ENCODE assay signal across 14 cellular contexts in genomic region chr12:121807656-121808347, GRCh38. TPM values are rescaled to one million over a fixed set of nuclear protein-coding genes. Genes with fewer than 3 reads are reported as not detected.
DNase-seq lines count a peak whose midpoint lies in the region; ATAC-seq, FAIRE-seq and TF ChIP-seq lines count a peak whose summit lies in the region.
"Had no signal": no experiment of that assay in that cellular context is flagged by ENCODE, and none has a peak within 500 bp of the region (broad histone marks: within the 10 kb centered on the region; RNA-seq: fewer than 3 reads in every experiment).

No MANE protein-coding gene starts in this region.

- no peak overlapping the region for H3K27ac Mint-ChIP-seq in activated CD8-positive, alpha-beta T cell treated with anti-CD3 and anti-CD28 coated beads, Interleukin-2, amount 10 ng/mL, durations not matched to agents 7 days and 5 days
- H3K27ac Mint-ChIP-seq in naive thymus-derived CD4-positive, alpha-beta T cell = peak overlapping the region in 6 of 9 donors; percentile 68 to 87 (median 77)

- 0 out of 2 replicates have a peak, but pooled peaks cover 8% of the 10 kb centered on the region for H4K20me1 ChIP-seq in HepG2 (ENCODE audit: insufficient read depth, low read length)

- peaks cover 54% of the 10 kb centered on the region for H3K36me3 Mint-ChIP-seq in activated CD8-positive, alpha-beta T cell treated with anti-CD3 and anti-CD28 coated beads, Interleukin-2, amount 10 ng/mL, durations not matched to agents 7 days and 5 days (ENCODE audit: low read depth)
- peaks cover 4 to 29% (median 8%) of the 10 kb centered on the region in 5 donors for H3K36me3 Mint-ChIP-seq in naive thymus-derived CD4-positive, alpha-beta T cell

- no peak overlapping the region for H3K9ac ChIP-seq in HepG2 (ENCODE audit: insufficient read depth, low read depth, low read length)

- no peaks in the 10 kb centered on the region for H3K27me3 Mint-ChIP-seq in activated CD8-positive, alpha-beta T cell treated with anti-CD3 and anti-CD28 coated beads, Interleukin-2, amount 10 ng/mL, durations not matched to agents 7 days and 5 days (ENCODE audit: low read depth)
- H3K27me3 Mint-ChIP-seq in naive thymus-derived CD4-positive, alpha-beta T cell = no peaks in the 10 kb centered on the region

- no TSS peak for BruUV-seq in HepG2 (replicated peaks; lab: Mats Ljungman, UMichigan)

- H3K27ac ChIP-seq in right lobe of liver = peak overlapping the region in 1 of 3 donors; percentile 100
- H3K27ac ChIP-seq in HepG2 (ENCODE audit: extremely low read length, insufficient read depth, low read length) = no peak overlapping the region
- H3K27ac ChIP-seq in naive thymus-derived CD4-positive, alpha-beta T cell (ENCODE audit: low read depth, low read length) = peak overlapping the region; percentile 46

- DNase-seq in right lobe of liver (peak in 1 of 3 donors; percentile 19), HepG2 (ENCODE audit: low spot score) (no peak), foreskin melanocyte (no peak), middle frontal gyrus (ENCODE audit: extremely low spot score, low spot score) (no peak)
- no peak for DNase-seq in activated CD8-positive, alpha-beta T cell treated with anti-CD3 and anti-CD28 coated beads, Interleukin-2, amount 10 ng/mL, durations not matched to agents 7 days and 5 days
- DNase-seq in naive thymus-derived CD4-positive, alpha-beta T cell = no peak
- DNase-seq: small intestine had no signal

- H3K9me3 ChIP-seq in right lobe of liver = no peaks in the 10 kb centered on the region
- no peaks in the 10 kb centered on the region for H3K9me3 ChIP-seq in HepG2 (ENCODE audit: low read length)
- no peaks in the 10 kb centered on the region for H3K9me3 ChIP-seq in naive thymus-derived CD4-positive, alpha-beta T cell (ENCODE audit: control insufficient read depth in 2 of 3, low read length in 3 of 3)
- H3K9me3 ChIP-seq: left lung had no signal

- TF ChIP-seq EP300 in HepG2 (IDR thresholded peaks at IDR 0.05; ENCODE audit: low read depth in 2 of 2, low read length in 2 of 2) (no peak), HepG2 (CRISPR knock-in tag; IDR thresholded peaks at IDR 0.05; ENCODE audit: borderline replicate concordance) (no peak)

- POLR2A ChIA-PET in HepG2 (lab: Yijun Ruan, JAX) = interaction anchor here (0.7 to 14.5 kb wide), 4 partner anchors 10 to 209 kb away, joined by 3 to 393 read pairs (median 4); partner anchors contain the start of genes PSMD9, RHOF and SETD1B
- POLR2A ChIA-PET in activated CD8-positive, alpha-beta T cell treated with anti-CD3 and anti-CD28 coated beads, Interleukin-2, amount 10 ng/mL, durations not matched to agents 7 days and 5 days (lab: Charles Lee) = interaction anchor here (17.0 kb wide), 1 partner anchor 17 kb away, joined by 543 read pairs; the partner anchor contains the start of genes RHOF and SETD1B
- POLR2A ChIA-PET in naive thymus-derived CD4-positive, alpha-beta T cell (lab: Charles Lee) = interaction anchor here (0.9 to 28.5 kb wide), 5 partner anchors 8 to 121 kb away, joined by 3 to 1941 read pairs (median 5); partner anchors contain the start of genes PSMD9, RHOF and SETD1B

- peaks cover 48% of the 10 kb centered on the region for H3K4me1 Mint-ChIP-seq in activated CD8-positive, alpha-beta T cell treated with anti-CD3 and anti-CD28 coated beads, Interleukin-2, amount 10 ng/mL, durations not matched to agents 7 days and 5 days (ENCODE audit: low read depth)
- H3K4me1 Mint-ChIP-seq in naive thymus-derived CD4-positive, alpha-beta T cell = peaks cover 25 to 56% (median 36%) of the 10 kb centered on the region in 7 donors

- H3K9me3 Mint-ChIP-seq in activated CD8-positive, alpha-beta T cell treated with anti-CD3 and anti-CD28 coated beads, Interleukin-2, amount 10 ng/mL, durations not matched to agents 7 days and 5 days (ENCODE audit: insufficient read depth) = no peaks in the 10 kb centered on the region
- peaks cover 0 to 4% (median 0%) of the 10 kb centered on the region in 11 donors for H3K9me3 Mint-ChIP-seq in naive thymus-derived CD4-positive, alpha-beta T cell

- ATAC-seq in right lobe of liver (no peak), HepG2 (no peak), HG03460 (IDR thresholded peaks at IDR 0.05; ENCODE audit: unreplicated experiment) (no peak), GM18498 (IDR thresholded peaks at IDR 0.05; ENCODE audit: unreplicated experiment) (no peak)
- ATAC-seq in activated CD8-positive, alpha-beta T cell treated with anti-CD3 and anti-CD28 coated beads, Interleukin-2, amount 10 ng/mL, durations not matched to agents 7 days and 5 days = no peak
- no peak for ATAC-seq in naive thymus-derived CD4-positive, alpha-beta T cell
- ATAC-seq: left lung had no signal

- FAIRE-seq in HepG2 (lab: Jason Lieb, UNC) = no peak
- FAIRE-seq: GM12892, small intestine, urothelium cell line had no signal

- CTCF ChIA-PET in HepG2 (lab: Yijun Ruan, JAX; ENCODE audit: low intra/inter-chr PET ratio, low total read pairs) = no interaction called here
- CTCF ChIA-PET in activated CD8-positive, alpha-beta T cell treated with anti-CD3 and anti-CD28 coated beads, Interleukin-2, amount 10 ng/mL, durations not matched to agents 7 days and 5 days (lab: Charles Lee) = interaction anchor here (1.7 to 16.5 kb wide), 2 partner anchors 16 to 31 kb away, joined by 5 to 956 read pairs; partner anchors contain the start of genes RHOF and SETD1B
- CTCF ChIA-PET in naive thymus-derived CD4-positive, alpha-beta T cell (lab: Charles Lee) = interaction anchor here (0.6 to 13.4 kb wide), 3 partner anchors 11 to 107 kb away, joined by 4 to 609 read pairs (median 5); partner anchors contain the start of gene RHOF

- peak overlapping the region; percentile 15 for H3K4me3 Mint-ChIP-seq in activated CD8-positive, alpha-beta T cell treated with anti-CD3 and anti-CD28 coated beads, Interleukin-2, amount 10 ng/mL, durations not matched to agents 7 days and 5 days
- peak overlapping the region; percentile 47 to 100 (median 90) for H3K4me3 Mint-ChIP-seq in naive thymus-derived CD4-positive, alpha-beta T cell

- WGBS in right lobe of liver (ENCODE audit: insufficient coverage, low coverage, low lambda C conversion rate, missing lambda C conversion rate) = 40% methylated on average over 1 of the region's 14 CpGs
- 100% methylated on average over 1 of the region's 14 CpGs for WGBS in HepG2 (ENCODE audit: low lambda C conversion rate)

- no peaks in the 10 kb centered on the region for H3K27me3 ChIP-seq in right lobe of liver
- H3K27me3 ChIP-seq in HepG2 (ENCODE audit: control insufficient read depth in 1 of 2, insufficient read depth in 2 of 2, low read length in 2 of 2) = no peaks in the 10 kb centered on the region; a peak in 1 of 5 replicates
- H3K27me3 ChIP-seq in naive thymus-derived CD4-positive, alpha-beta T cell (ENCODE audit: control insufficient read depth in 2 of 2, insufficient read depth in 2 of 2, low read length in 2 of 2) = no peaks in the 10 kb centered on the region
- H3K27me3 ChIP-seq: cardiac muscle cell, left lung had no signal

- H3K4me1 ChIP-seq in right lobe of liver = peaks cover 0 to 43% (median 19%) of the 10 kb centered on the region in 4 donors
- H3K4me1 ChIP-seq in HepG2 (ENCODE audit: insufficient read depth, low read length) = peaks cover 39% of the 10 kb centered on the region
- peaks cover 35 to 42% of the 10 kb centered on the region in 2 donors for H3K4me1 ChIP-seq in naive thymus-derived CD4-positive, alpha-beta T cell (ENCODE audit: control insufficient read depth in 2 of 2, insufficient read depth in 2 of 2, low read length in 2 of 2)

- peak overlapping the region in 2 of 3 donors; percentile 65 to 67 for H3K4me3 ChIP-seq in right lobe of liver
- H3K4me3 ChIP-seq in HepG2 (replicated peaks in 1 of 3; ENCODE audit: insufficient read depth in 1 of 3, low read depth in 2 of 3, low read length in 3 of 3) = no peak overlapping the region
- H3K4me3 ChIP-seq in naive thymus-derived CD4-positive, alpha-beta T cell (ENCODE audit: low read length) = no peak overlapping the region

- no peak for TF ChIP-seq RAD21 in HepG2 (CRISPR knock-in tag; IDR thresholded peaks at IDR 0.05)

- peaks cover 0 to 33% (median 18%) of the 10 kb centered on the region in 4 donors for H3K36me3 ChIP-seq in right lobe of liver
- H3K36me3 ChIP-seq in HepG2 (replicated peaks in 1 of 2; ENCODE audit: control insufficient read depth in 1 of 2, insufficient read depth in 2 of 2, low read length in 2 of 2) = peaks cover 12 to 16% of the 10 kb centered on the region in 2 experiments; a peak in 3 of 5 replicates
- H3K36me3 ChIP-seq in naive thymus-derived CD4-positive, alpha-beta T cell (ENCODE audit: control insufficient read depth in 2 of 3, insufficient read depth in 3 of 3, low read length in 3 of 3) = peaks cover 0 to 63% (median 3%) of the 10 kb centered on the region in 3 experiments

- TF ChIP-seq POLR2A in right lobe of liver (IDR thresholded peaks at IDR 0.05) (no peak), HepG2 (IDR thresholded peaks at IDR 0.05; ENCODE audit: insufficient read depth in 1 of 2, low read depth in 2 of 2, low read length in 2 of 2) (no peak)

- H3K4me2 ChIP-seq in HepG2 (ENCODE audit: low read depth, low read length) = no peak overlapping the region

- in situ Hi-C loops in HepG2 (cut with HindIII; ENCODE audit: extremely low pct_ligation_motif_present, low pct_unique_long_range_greater_than_20kb) = no loop called here

- intact Hi-C loops in right lobe of liver (cut with DNase I) (loop anchor here in 1 of 2 donors (10.0 kb wide), 1 partner anchor 77 kb away; the partner anchor contains the start of gene PSMD9), HepG2 (cut with micrococcal nuclease; ENCODE audit: unreplicated experiment) (no loop called here)
- intact Hi-C loops in naive thymus-derived CD4-positive, alpha-beta T cell (cut with micrococcal nuclease) = loop anchor here in 1 of 2 donors (10.0 kb wide), 1 partner anchor 417 kb away; the partner anchor contains the start of gene DIABLO

- TF ChIP-seq CTCF in right lobe of liver (IDR thresholded peaks at IDR 0.05) (no peak), HepG2 (CRISPR knock-in tag; IDR thresholded peaks at IDR 0.05) (no peak)

- H3K79me2 ChIP-seq in HepG2 (ENCODE audit: insufficient read depth, low read length) = peaks cover 44% of the 10 kb centered on the region

- H2AFZ ChIP-seq in HepG2 (ENCODE audit: low read length) = no peak overlapping the region

RNA-seq across cellular contexts. Expression of gene SETD1B, which starts 4.0 kb away (rescaled TPM):
- total RNA-seq in right lobe of liver (10 to 100 TPM in 3 of 6 experiments, 1 to 10 TPM in 3; 3.7 to 20.0 (median 9.3) TPM), HepG2 (2016; rRNA removed; fragmentation: Illumina TruSeq; extraction: Trizol) (1.4 and 1.8 TPM in 2 replicates)
- 0.40 and 0.44 TPM in 2 replicates for total RNA-seq in HepG2 (2016; cell fraction: cytosol; rRNA removed; fragmentation: Illumina TruSeq; extraction: Trizol; ENCODE audit: low read depth)
- total RNA-seq in HepG2 (2016; cell fraction: insoluble cytoplasmic fraction; rRNA removed; fragmentation: Illumina TruSeq; extraction: Trizol) = 1.3 TPM in 2 replicates
- 1.3 and 1.4 TPM in 2 replicates for total RNA-seq in HepG2 (2016; cell fraction: membrane; rRNA removed; fragmentation: Illumina TruSeq; extraction: Trizol)
- total RNA-seq in HepG2 (2016; cell fraction: nucleus; rRNA removed; fragmentation: Illumina TruSeq; extraction: Trizol) = 2.7 and 3.3 TPM in 2 replicates
- 1.1 and 1.3 TPM in 2 replicates for polyA plus RNA-seq in HepG2 (2011; rRNA removed)
- polyA plus RNA-seq in HepG2 (2011; cell fraction: cytosol; rRNA removed) = 0.43 and 0.51 TPM in 2 replicates
- polyA plus RNA-seq in HepG2 (2011; cell fraction: nucleus; rRNA removed) = 9.3 TPM in 2 replicates
- 4.2 and 6.2 TPM in 2 replicates for polyA plus RNA-seq in HepG2 (2012)
- 0.32 and 0.34 TPM in 2 replicates for polyA plus RNA-seq in HepG2 (2016; cell fraction: cytosol; fragmentation: Illumina TruSeq; extraction: Trizol; ENCODE audit: low read depth)
- 2.6 and 3.8 TPM in 2 replicates for polyA plus RNA-seq in HepG2 (2016; cell fraction: insoluble cytoplasmic fraction; fragmentation: Illumina TruSeq; extraction: Trizol; ENCODE audit: low read depth)
- polyA plus RNA-seq in HepG2 (2016; cell fraction: membrane; fragmentation: Illumina TruSeq; extraction: Trizol; ENCODE audit: low read depth) = 0.70 and 0.76 TPM in 2 replicates
- polyA plus RNA-seq in HepG2 (2016; cell fraction: nucleus; fragmentation: Illumina TruSeq; extraction: Trizol; ENCODE audit: insufficient read depth, low read depth) = 16.0 and 18.9 TPM in 2 replicates
- polyA minus RNA-seq in HepG2 (2011; rRNA and poly(A)+ RNA removed; ENCODE audit: low replicate concordance) = 2.1 and 4.2 TPM in 2 replicates
- polyA minus RNA-seq in HepG2 (2011; cell fraction: cytosol; rRNA and poly(A)+ RNA removed) = 1.8 and 2.5 TPM in 2 replicates
- 3.6 and 4.4 TPM in 2 replicates for polyA minus RNA-seq in HepG2 (2011; cell fraction: nucleus; rRNA and poly(A)+ RNA removed)
- total RNA-seq in activated CD8-positive, alpha-beta T cell treated with anti-CD3 and anti-CD28 coated beads, Interleukin-2, amount 10 ng/mL, durations not matched to agents 7 days and 5 days = 10 to 100 TPM; 30.0 to 30.9 TPM
- 100 to 1,000 TPM in 1 of 5 experiments, 10 to 100 TPM in 4; 35.1 to 124 (median 79.2) TPM for total RNA-seq in naive thymus-derived CD4-positive, alpha-beta T cell
- polyA plus RNA-seq in naive thymus-derived CD4-positive, alpha-beta T cell = 1 to 10 TPM; 2.1 to 4.3 TPM

RNA-seq across cellular contexts. Expression of gene RHOF, which starts 14.3 kb away (rescaled TPM):
- total RNA-seq in right lobe of liver = 10 to 100 TPM in 2 of 6 experiments, 1 to 10 TPM in 4; 3.7 to 16.2 (median 5.0) TPM
- total RNA-seq in HepG2 (2016; rRNA removed; fragmentation: Illumina TruSeq; extraction: Trizol) = 11.0 and 14.6 TPM in 2 replicates
- total RNA-seq in HepG2 (2016; cell fraction: cytosol; rRNA removed; fragmentation: Illumina TruSeq; extraction: Trizol; ENCODE audit: low read depth) = 10.8 and 12.5 TPM in 2 replicates
- total RNA-seq in HepG2 (2016; cell fraction: insoluble cytoplasmic fraction; rRNA removed; fragmentation: Illumina TruSeq; extraction: Trizol) = 9.8 and 14.8 TPM in 2 replicates
- 18.2 and 24.9 TPM in 2 replicates for total RNA-seq in HepG2 (2016; cell fraction: membrane; rRNA removed; fragmentation: Illumina TruSeq; extraction: Trizol)
- total RNA-seq in HepG2 (2016; cell fraction: nucleus; rRNA removed; fragmentation: Illumina TruSeq; extraction: Trizol) = 14.1 and 17.3 TPM in 2 replicates
- 31.3 and 32.2 TPM in 2 replicates for polyA plus RNA-seq in HepG2 (2011; rRNA removed)
- polyA plus RNA-seq in HepG2 (2011; cell fraction: cytosol; rRNA removed) = 28.4 and 38.7 TPM in 2 replicates
- 37.5 and 40.2 TPM in 2 replicates for polyA plus RNA-seq in HepG2 (2011; cell fraction: nucleus; rRNA removed)
- polyA plus RNA-seq in HepG2 (2012) = 10.8 and 12.9 TPM in 2 replicates
- 19.8 and 23.7 TPM in 2 replicates for polyA plus RNA-seq in HepG2 (2016; cell fraction: cytosol; fragmentation: Illumina TruSeq; extraction: Trizol; ENCODE audit: low read depth)
- 19.7 and 25.0 TPM in 2 replicates for polyA plus RNA-seq in HepG2 (2016; cell fraction: insoluble cytoplasmic fraction; fragmentation: Illumina TruSeq; extraction: Trizol; ENCODE audit: low read depth)
- polyA plus RNA-seq in HepG2 (2016; cell fraction: membrane; fragmentation: Illumina TruSeq; extraction: Trizol; ENCODE audit: low read depth) = 27.0 and 27.4 TPM in 2 replicates
- polyA plus RNA-seq in HepG2 (2016; cell fraction: nucleus; fragmentation: Illumina TruSeq; extraction: Trizol; ENCODE audit: insufficient read depth, low read depth) = 24.9 and 31.1 TPM in 2 replicates
- polyA minus RNA-seq in HepG2 (2011; rRNA and poly(A)+ RNA removed; ENCODE audit: low replicate concordance) = 46.1 and 174 TPM in 2 replicates
- 32.2 and 38.9 TPM in 2 replicates for polyA minus RNA-seq in HepG2 (2011; cell fraction: cytosol; rRNA and poly(A)+ RNA removed)
- 32.4 and 35.6 TPM in 2 replicates for polyA minus RNA-seq in HepG2 (2011; cell fraction: nucleus; rRNA and poly(A)+ RNA removed)
- total RNA-seq in activated CD8-positive, alpha-beta T cell treated with anti-CD3 and anti-CD28 coated beads, Interleukin-2, amount 10 ng/mL, durations not matched to agents 7 days and 5 days = 100 to 1,000 TPM; 145 to 154 TPM
- 100 to 1,000 TPM; 121 to 164 (median 134) TPM for total RNA-seq in naive thymus-derived CD4-positive, alpha-beta T cell
- 100 to 1,000 TPM in 1 of 2 donors, 10 to 100 TPM in 1; 69.2 to 115 TPM for polyA plus RNA-seq in naive thymus-derived CD4-positive, alpha-beta T cell

RNA-seq across cellular contexts. Expression of gene HPD, which starts 50.9 kb away (rescaled TPM):
- total RNA-seq in right lobe of liver (1,000 to 10,000 TPM in 4 of 6 experiments, 100 to 1,000 TPM in 2; 649 to 1,803 (median 1,080) TPM), HepG2 (2016; rRNA removed; fragmentation: Illumina TruSeq; extraction: Trizol) (120 and 138 TPM in 2 replicates)
- total RNA-seq in HepG2 (2016; cell fraction: cytosol; rRNA removed; fragmentation: Illumina TruSeq; extraction: Trizol; ENCODE audit: low read depth) = 101 and 114 TPM in 2 replicates
- 120 and 121 TPM in 2 replicates for total RNA-seq in HepG2 (2016; cell fraction: insoluble cytoplasmic fraction; rRNA removed; fragmentation: Illumina TruSeq; extraction: Trizol)
- total RNA-seq in HepG2 (2016; cell fraction: membrane; rRNA removed; fragmentation: Illumina TruSeq; extraction: Trizol) = 212 and 224 TPM in 2 replicates
- 62.9 and 70.7 TPM in 2 replicates for total RNA-seq in HepG2 (2016; cell fraction: nucleus; rRNA removed; fragmentation: Illumina TruSeq; extraction: Trizol)
- 195 and 197 TPM in 2 replicates for polyA plus RNA-seq in HepG2 (2011; rRNA removed)
- polyA plus RNA-seq in HepG2 (2011; cell fraction: cytosol; rRNA removed) = 257 and 265 TPM in 2 replicates
- 119 and 130 TPM in 2 replicates for polyA plus RNA-seq in HepG2 (2011; cell fraction: nucleus; rRNA removed)
- polyA plus RNA-seq in HepG2 (2012) = 157 and 186 TPM in 2 replicates
- 191 and 212 TPM in 2 replicates for polyA plus RNA-seq in HepG2 (2016; cell fraction: cytosol; fragmentation: Illumina TruSeq; extraction: Trizol; ENCODE audit: low read depth)
- 130 and 165 TPM in 2 replicates for polyA plus RNA-seq in HepG2 (2016; cell fraction: insoluble cytoplasmic fraction; fragmentation: Illumina TruSeq; extraction: Trizol; ENCODE audit: low read depth)
- polyA plus RNA-seq in HepG2 (2016; cell fraction: membrane; fragmentation: Illumina TruSeq; extraction: Trizol; ENCODE audit: low read depth) = 312 and 339 TPM in 2 replicates
- polyA plus RNA-seq in HepG2 (2016; cell fraction: nucleus; fragmentation: Illumina TruSeq; extraction: Trizol; ENCODE audit: insufficient read depth, low read depth) = 122 and 126 TPM in 2 replicates
- polyA minus RNA-seq in HepG2 (2011; rRNA and poly(A)+ RNA removed; ENCODE audit: low replicate concordance) = 5.0 and 114 TPM in 2 replicates
- 74.4 and 100 TPM in 2 replicates for polyA minus RNA-seq in HepG2 (2011; cell fraction: cytosol; rRNA and poly(A)+ RNA removed)
- 56.0 and 68.5 TPM in 2 replicates for polyA minus RNA-seq in HepG2 (2011; cell fraction: nucleus; rRNA and poly(A)+ RNA removed)
- not detected for total RNA-seq in activated CD8-positive, alpha-beta T cell treated with anti-CD3 and anti-CD28 coated beads, Interleukin-2, amount 10 ng/mL, durations not matched to agents 7 days and 5 days
- not detected for total RNA-seq in naive thymus-derived CD4-positive, alpha-beta T cell
- not detected for polyA plus RNA-seq in naive thymus-derived CD4-positive, alpha-beta T cell
- total RNA-seq: cardiac muscle cell, SK-MEL-5 had no signal
- polyA plus RNA-seq: cardiac muscle cell had no signal

Comparison
In these comparisons a context has a peak if more than half of its experiments do, and no peak if none do; other contexts are left out.
1. H3K4me3 ChIP-seq: peak in right lobe of liver (2 of 3); none in HepG2 (0 of 3) and naive thymus-derived CD4-positive, alpha-beta T cell (single experiment).
2. RNA of gene HPD, which starts 50.9 kb away (total RNA-seq): 649 to 1,803 TPM in right lobe of liver and 62.9 to 224 TPM in HepG2; not detected in activated CD8-positive, alpha-beta T cell treated with anti-CD3 and anti-CD28 coated beads, Interleukin-2, amount 10 ng/mL, durations not matched to agents 7 days and 5 days and not detected in naive thymus-derived CD4-positive, alpha-beta T cell; every median in the first group is over 10 times any median in the second.